32 cellular contexts compared by ENCODE assay signal in genomic region chr5:65029178-65029577, GRCh38.
"Had no signal": no experiment of that assay in that cellular context is flagged by ENCODE, and none has a peak within 500 bp of the region (broad histone marks: within the 10 kb centered on the region; RNA-seq: fewer than 3 reads in every experiment).

No MANE protein-coding gene starts in this region.

- H3K9me3 ChIP-seq: Peyer's patch, SJSA1, SK-N-SH had no signal

- H3K9me3 Mint-ChIP-seq: activated CD4-positive, alpha-beta memory T cell treated with anti-CD3 and anti-CD28 coated beads for 36 hours; activated naive CD4-positive, alpha-beta T cell treated with anti-CD3 and anti-CD28 coated beads, Interleukin-2, amount 10 ng/mL, durations not matched to agents 7 days and 5 days; activated naive CD8-positive, alpha-beta T cell treated with anti-CD3 and anti-CD28 coated beads, Interleukin-2, amount 50 U/mL, for 24 hours; central memory CD8-positive, alpha-beta T cell; T-helper 1 cell treated with Interleukin-12 subunit alpha and Interleukin-12 subunit beta and Interleukin-4 antibody, amounts not matched to agents 30 μg/mL and 1 μg/mL, for 36 hours; T-helper 2 cell treated with Interferon-gamma antibody and Interleukin-4, amounts not matched to agents 5 μg/mL and 100 μg/mL, for 36 hours had no signal

- H3K4me3 Mint-ChIP-seq: activated CD4-positive, alpha-beta memory T cell treated with anti-CD3 and anti-CD28 coated beads for 36 hours; activated CD4-positive, alpha-beta T cell treated with anti-CD3 and anti-CD28 coated beads for 36 hours; activated naive CD4-positive, alpha-beta T cell treated with anti-CD3 and anti-CD28 coated beads, Interleukin-2, amount 10 ng/mL, durations not matched to agents 7 days and 5 days; activated naive CD8-positive, alpha-beta T cell; activated naive CD8-positive, alpha-beta T cell treated with anti-CD3 and anti-CD28 coated beads, Interleukin-2, amount 50 U/mL, for 24 hours; central memory CD8-positive, alpha-beta T cell; T-helper 1 cell treated with Interleukin-12 subunit alpha and Interleukin-12 subunit beta and Interleukin-4 antibody, amounts not matched to agents 30 μg/mL and 1 μg/mL, for 36 hours; T-helper 2 cell treated with Interferon-gamma antibody and Interleukin-4, amounts not matched to agents 5 μg/mL and 100 μg/mL, for 36 hours had no signal

- H3K9ac ChIP-seq: KMS-11, SK-N-SH had no signal

- ATAC-seq: activated CD4-positive, alpha-beta T cell treated with anti-CD3 and anti-CD28 coated beads for 36 hours; activated naive CD8-positive, alpha-beta T cell treated with anti-CD3 and anti-CD28 coated beads, Interleukin-2, amount 50 U/mL, for 24 hours; PC-3 had no signal

- DNase-seq: activated CD4-positive, alpha-beta memory T cell treated with anti-CD3 and anti-CD28 coated beads for 36 hours; activated CD4-positive, alpha-beta T cell treated with anti-CD3 and anti-CD28 coated beads for 36 hours; activated CD4-positive, alpha-beta T cell treated with anti-CD3 and anti-CD28 coated beads, Interleukin-2, amount 50 U/mL, for 1 hour; activated CD8-positive, alpha-beta memory T cell treated with anti-CD3 and anti-CD28 coated beads, Interleukin-2, amount 50 U/mL, for 48 hours; activated effector memory CD4-positive, alpha-beta T cell treated with Interleukin-2 at 50 U/mL for 16 hours; activated naive CD4-positive, alpha-beta T cell treated with anti-CD3 and anti-CD28 coated beads, Interleukin-2, amount 10 ng/mL, durations not matched to agents 7 days and 5 days; activated naive CD8-positive, alpha-beta T cell treated with anti-CD3 and anti-CD28 coated beads, Interleukin-2, amount 50 U/mL, for 24 hours; activated T-cell treated with anti-CD3 and anti-CD28 coated beads, Interleukin-2, amount 50 U/mL, for 48 hours; amniotic stem cell; aorta; MM.1S; MV-4-11; NCI-H1092 treated with DMSO at 0.1 percent for 48 hours; NCI-H1417; NCI-H1930; NCI-H510A; NCI-H526; NCI-H748 treated with DMSO at 0.1 percent for 48 hours; NK-92 treated with Interleukin-12 subunit alpha and Interleukin-12 subunit beta, amount 100 ng/mL, for 24 hours; PC-3; Peyer's patch; RPMI8226; SHP77 treated with DMSO at 0.1 percent for 48 hours; SK-N-SH had no signal

- H3K4me1 ChIP-seq: Peyer's patch, SJSA1 had no signal

- FAIRE-seq: TTC549 had no signal

- H3K36me3 Mint-ChIP-seq: activated CD4-positive, alpha-beta memory T cell treated with anti-CD3 and anti-CD28 coated beads for 36 hours; activated naive CD4-positive, alpha-beta T cell treated with anti-CD3 and anti-CD28 coated beads, Interleukin-2, amount 10 ng/mL, durations not matched to agents 7 days and 5 days had no signal

- H3K27ac ChIP-seq: cardiac muscle cell, KMS-11, Peyer's patch, SJSA1 had no signal

- H3K27me3 Mint-ChIP-seq: activated CD4-positive, alpha-beta memory T cell treated with anti-CD3 and anti-CD28 coated beads for 36 hours; activated CD4-positive, alpha-beta T cell treated with anti-CD3 and anti-CD28 coated beads for 36 hours; activated naive CD8-positive, alpha-beta T cell; activated naive CD8-positive, alpha-beta T cell treated with anti-CD3 and anti-CD28 coated beads, Interleukin-2, amount 50 U/mL, for 24 hours; central memory CD8-positive, alpha-beta T cell had no signal

- H3K36me3 ChIP-seq: cardiac muscle cell, Peyer's patch, SJSA1 had no signal

- H3K4me3 ChIP-seq: cardiac muscle cell, Peyer's patch, SJSA1 had no signal

- H3K27me3 ChIP-seq: cardiac muscle cell, Peyer's patch, SJSA1 had no signal

- H3K4me2 ChIP-seq: KMS-11, SK-N-SH had no signal

- H3K27ac Mint-ChIP-seq: activated CD4-positive, alpha-beta memory T cell treated with anti-CD3 and anti-CD28 coated beads for 36 hours; activated CD4-positive, alpha-beta T cell treated with anti-CD3 and anti-CD28 coated beads for 36 hours; activated naive CD4-positive, alpha-beta T cell treated with anti-CD3 and anti-CD28 coated beads, Interleukin-2, amount 10 ng/mL, durations not matched to agents 7 days and 5 days; activated naive CD8-positive, alpha-beta T cell; activated naive CD8-positive, alpha-beta T cell treated with anti-CD3 and anti-CD28 coated beads, Interleukin-2, amount 50 U/mL, for 24 hours; T-helper 1 cell treated with Interleukin-12 subunit alpha and Interleukin-12 subunit beta and Interleukin-4 antibody, amounts not matched to agents 30 μg/mL and 1 μg/mL, for 36 hours; T-helper 2 cell treated with Interferon-gamma antibody and Interleukin-4, amounts not matched to agents 5 μg/mL and 100 μg/mL, for 36 hours had no signal
